In genomic region chr6:109442393-109442924, GRCh38 we compare ENCODE assay signal across 13 cellular contexts. TPM values are rescaled to one million over a fixed set of nuclear protein-coding genes. Genes with fewer than 3 reads are reported as not detected.
DNase-seq lines count a peak whose midpoint lies in the region; ATAC-seq and TF ChIP-seq lines count a peak whose summit lies in the region.
"Had no signal": no experiment of that assay in that cellular context is flagged by ENCODE, and none has a peak within 500 bp of the region (broad histone marks: within the 10 kb centered on the region; RNA-seq: fewer than 3 reads in every experiment).

No MANE protein-coding gene starts in this region.

- peak overlapping the region; percentile 83 for H3K27ac ChIP-seq in C4-2B
- H3K27ac ChIP-seq in naive thymus-derived CD4-positive, alpha-beta T cell (ENCODE audit: low read depth, low read length), result no peak overlapping the region
- H3K27ac ChIP-seq in left lung, result no peak overlapping the region

- no peak overlapping the region for H3K4me3 ChIP-seq in naive thymus-derived CD4-positive, alpha-beta T cell (ENCODE audit: low read length)
- H3K4me3 ChIP-seq in left lung, result no peak overlapping the region
- H3K4me3 ChIP-seq: right atrium auricular region had no signal

- TF ChIP-seq CTCF in C4-2B (conservative IDR thresholded peaks at IDR 0.05) (no peak), left lung (IDR thresholded peaks at IDR 0.05) (no peak)

- DNase-seq in naive thymus-derived CD4-positive, alpha-beta T cell, result no peak
- no peak for DNase-seq in A172 (ENCODE audit: low spot score)
- no peak for DNase-seq in left lung
- DNase-seq: activated CD4-positive, CD25-positive, alpha-beta regulatory T cell treated with anti-CD3 and anti-CD28 coated beads, Interleukin-2, amount 50 U/mL, for 72 hours; C1 segment of cervical spinal cord; NCI-H1436 treated with DMSO at 0.1 percent for 48 hours; NCI-H774 had no signal

- peak; percentile 40 for TF ChIP-seq POLR2A in GM19193 (IDR thresholded peaks at IDR 0.05; ENCODE audit: extremely low read depth, insufficient read depth, insufficient read length)
- TF ChIP-seq POLR2A in GM18505 (IDR thresholded peaks at IDR 0.05; ENCODE audit: borderline replicate concordance, extremely low read depth, insufficient read depth, insufficient read length), result no peak

- no peaks in the 10 kb centered on the region for H3K9me3 ChIP-seq in naive thymus-derived CD4-positive, alpha-beta T cell (ENCODE audit: control insufficient read depth in 2 of 3, low read length in 3 of 3)
- no peaks in the 10 kb centered on the region for H3K9me3 ChIP-seq in left lung
- H3K9me3 ChIP-seq: right atrium auricular region had no signal

- peaks cover 0 to 46% (median 4%) of the 10 kb centered on the region in 3 experiments for H3K36me3 ChIP-seq in naive thymus-derived CD4-positive, alpha-beta T cell (ENCODE audit: control insufficient read depth in 2 of 3, insufficient read depth in 3 of 3, low read length in 3 of 3)
- H3K36me3 ChIP-seq in left lung, result peaks cover 0 to 53% of the 10 kb centered on the region in 2 donors

- peak overlapping the region; percentile 88 for H3K27ac Mint-ChIP-seq in activated naive CD8-positive, alpha-beta T cell
- H3K27ac Mint-ChIP-seq in naive thymus-derived CD4-positive, alpha-beta T cell, result peak overlapping the region; percentile 13 to 97 (median 92)

- POLR2A ChIA-PET in naive thymus-derived CD4-positive, alpha-beta T cell (lab: Charles Lee), result interaction anchor here (0.6 to 4.5 kb wide), 9 partner anchors 8 to 66 kb away, joined by 3 to 49 read pairs (median 13); partner anchors contain the start of genes CD164, MICAL1 and ZBTB24

- no peaks in the 10 kb centered on the region for H3K27me3 Mint-ChIP-seq in activated naive CD8-positive, alpha-beta T cell
- peaks cover 0 to 2% (median 0%) of the 10 kb centered on the region in 5 donors for H3K27me3 Mint-ChIP-seq in naive thymus-derived CD4-positive, alpha-beta T cell

- peaks cover 11% of the 10 kb centered on the region in 2 donors for H3K4me1 ChIP-seq in naive thymus-derived CD4-positive, alpha-beta T cell (ENCODE audit: control insufficient read depth in 2 of 2, insufficient read depth in 2 of 2, low read length in 2 of 2)
- peaks cover 12 to 24% of the 10 kb centered on the region in 2 donors for H3K4me1 ChIP-seq in left lung

- H3K9me3 Mint-ChIP-seq in activated naive CD8-positive, alpha-beta T cell (ENCODE audit: low read depth), result no peaks in the 10 kb centered on the region
- H3K9me3 Mint-ChIP-seq in naive thymus-derived CD4-positive, alpha-beta T cell, result peaks cover 0 to 2% (median 0%) of the 10 kb centered on the region in 11 donors

- CTCF ChIA-PET in naive thymus-derived CD4-positive, alpha-beta T cell (lab: Charles Lee), result interaction anchor here (0.6 to 4.1 kb wide), 7 partner anchors 13 to 262 kb away, joined by 3 to 18 read pairs (median 4); partner anchors contain the start of genes CD164 and MICAL1

- H3K36me3 Mint-ChIP-seq in activated naive CD8-positive, alpha-beta T cell, result peaks cover 5% of the 10 kb centered on the region
- peaks cover 0 to 24% (median 0%) of the 10 kb centered on the region in 5 donors for H3K36me3 Mint-ChIP-seq in naive thymus-derived CD4-positive, alpha-beta T cell

- peak overlapping the region; percentile 92 for H3K4me3 Mint-ChIP-seq in activated naive CD8-positive, alpha-beta T cell
- H3K4me3 Mint-ChIP-seq in naive thymus-derived CD4-positive, alpha-beta T cell, result peak overlapping the region; percentile 57 to 95 (median 93)

- no peaks in the 10 kb centered on the region for H3K27me3 ChIP-seq in naive thymus-derived CD4-positive, alpha-beta T cell (ENCODE audit: control insufficient read depth in 2 of 2, insufficient read depth in 2 of 2, low read length in 2 of 2)
- no peaks in the 10 kb centered on the region for H3K27me3 ChIP-seq in left lung
- H3K27me3 ChIP-seq: right atrium auricular region had no signal

- peaks cover 26% of the 10 kb centered on the region for H3K4me1 Mint-ChIP-seq in activated naive CD8-positive, alpha-beta T cell (ENCODE audit: low read depth)
- H3K4me1 Mint-ChIP-seq in naive thymus-derived CD4-positive, alpha-beta T cell, result peaks cover 14 to 37% (median 24%) of the 10 kb centered on the region in 7 donors

- intact Hi-C loops in naive thymus-derived CD4-positive, alpha-beta T cell (cut with micrococcal nuclease), result loop anchor here in 1 of 2 donors (5.0 to 10.0 kb wide), 2 partner anchors 255 to 1432 kb away; partner anchors contain the start of gene AMD1
- intact Hi-C loops in left lung (cut with DNase I), result no loop called here

- no peak for ATAC-seq in naive thymus-derived CD4-positive, alpha-beta T cell
- no peak for ATAC-seq in GM18505 (IDR thresholded peaks at IDR 0.05; ENCODE audit: unreplicated experiment)
- ATAC-seq in left lung, result no peak
- no peak for ATAC-seq in HG03280 (IDR thresholded peaks at IDR 0.05; ENCODE audit: unreplicated experiment)

RNA-seq across cellular contexts. Expression of gene SMPD2, which starts 1.9 kb away (rescaled TPM):
- total RNA-seq in naive thymus-derived CD4-positive, alpha-beta T cell, result 10 to 100 TPM; 16.9 to 33.7 (median 19.6) TPM
- polyA plus RNA-seq in naive thymus-derived CD4-positive, alpha-beta T cell, result 1 to 10 TPM; 5.7 to 9.5 TPM
- 9.1 and 13.1 TPM in 2 replicates for total RNA-seq in A172 (2014; rRNA removed; shearing (Covaris generic))
- 10 to 100 TPM; 12.8 TPM for total RNA-seq in left lung

RNA-seq across cellular contexts. Expression of gene PPIL6, which starts 2.0 kb away (rescaled TPM):
- 1 to 10 TPM in 1 of 5 experiments, under 1 TPM in 3, not detected in 1; 0.13 to 1.9 (median 0.40) TPM for total RNA-seq in naive thymus-derived CD4-positive, alpha-beta T cell
- under 1 TPM; 0.44 to 0.71 TPM for polyA plus RNA-seq in naive thymus-derived CD4-positive, alpha-beta T cell
- 1.7 and 2.4 TPM in 2 replicates for total RNA-seq in A172 (2014; rRNA removed; shearing (Covaris generic))
- 1 to 10 TPM; 4.5 to 8.4 TPM for total RNA-seq in left lung

RNA-seq across cellular contexts. Expression of gene MICAL1, which starts 13.1 kb away (rescaled TPM):
- total RNA-seq in naive thymus-derived CD4-positive, alpha-beta T cell, result 100 to 1,000 TPM in 2 of 5 experiments, 10 to 100 TPM in 3; 61.4 to 125 (median 78.7) TPM
- 10 to 100 TPM; 18.3 to 22.6 TPM for polyA plus RNA-seq in naive thymus-derived CD4-positive, alpha-beta T cell
- 34.2 and 37.3 TPM in 2 replicates for total RNA-seq in A172 (2014; rRNA removed; shearing (Covaris generic))
- total RNA-seq in left lung, result 10 to 100 TPM; 60.7 to 70.9 TPM

RNA-seq across cellular contexts. Expression of gene ZBTB24, which starts 40.6 kb away (rescaled TPM):
- 10 to 100 TPM; 10.2 to 26.6 (median 23.4) TPM for total RNA-seq in naive thymus-derived CD4-positive, alpha-beta T cell
- 1 to 10 TPM; 6.9 to 9.0 TPM for polyA plus RNA-seq in naive thymus-derived CD4-positive, alpha-beta T cell
- 7.9 and 9.8 TPM in 2 replicates for total RNA-seq in A172 (2014; rRNA removed; shearing (Covaris generic))
- 1 to 10 TPM; 7.3 to 7.7 TPM for total RNA-seq in left lung
